ENCODE assay signal across 16 cellular contexts in the genomic region with DNA sequence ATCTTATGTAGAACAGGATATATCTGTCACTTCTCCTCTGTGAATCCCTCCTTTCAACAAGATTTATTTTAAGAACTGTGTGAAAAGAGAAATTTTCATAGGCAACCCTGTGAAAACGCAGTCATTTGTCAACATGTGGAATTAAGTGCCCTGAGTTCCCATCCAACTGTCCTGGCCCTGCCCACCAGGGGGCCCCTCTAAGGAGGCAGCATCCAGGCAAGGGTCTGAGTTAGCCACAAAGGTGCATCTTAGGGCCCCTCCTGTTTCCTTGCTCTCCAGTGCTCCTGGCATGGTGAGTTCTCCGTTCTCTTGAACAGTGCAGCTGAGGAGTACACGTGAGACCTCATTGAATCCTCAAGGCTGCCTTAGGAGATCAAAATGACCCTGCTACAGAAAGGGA.
DNase-seq lines count a peak whose midpoint lies in the region; ATAC-seq lines count a peak whose summit lies in the region.
"Had no signal": no experiment of that assay in that cellular context is flagged by ENCODE, and none has a peak within 500 bp of the region (broad histone marks: within the 10 kb centered on the region; RNA-seq: fewer than 3 reads in every experiment).

No MANE protein-coding gene starts in this region.

- no peak for ATAC-seq in HG03095 (IDR thresholded peaks at IDR 0.05; ENCODE audit: unreplicated experiment)
- ATAC-seq in HG02571 (IDR thresholded peaks at IDR 0.05; ENCODE audit: unreplicated experiment) = no peak
- ATAC-seq: K562, SK-N-SH treated with all-trans-retinoic acid at 6 μM for 48 hours had no signal

- peak overlapping the region; percentile 56 for H3K27ac ChIP-seq in angular gyrus (ENCODE audit: low read depth, low read length)
- H3K27ac ChIP-seq: 22Rv1, BLaER1, HL-60, Peyer's patch had no signal

- DNase-seq in DMS 273 (lab: John Stamatoyannopoulos, UW; ENCODE audit: unreplicated experiment) = peak; percentile 1
- DNase-seq in DMS 273 treated with DMSO at 0.1 percent for 48 hours (lab: John Stamatoyannopoulos, UW) = no peak
- peak; percentile 49 for DNase-seq in iPS-NIHi7 (ENCODE audit: extremely low spot score)
- DNase-seq in superior temporal gyrus (ENCODE audit: extremely low spot score) = peak; percentile 39
- no peak for DNase-seq in DMS114 treated with DMSO at 0.1 percent for 48 hours (lab: John Stamatoyannopoulos, UW; ENCODE audit: unreplicated experiment)
- DNase-seq: DMS53, Peyer's patch, Right ventricle myocardium superior had no signal

Comparison
In these comparisons a context has a peak if more than half of its experiments do, and no peak if none do; other contexts are left out.
1. DNase-seq: peak in DMS 273 (single experiment), iPS-NIHi7 (single experiment) and superior temporal gyrus (single experiment); none in DMS 273 treated with DMSO at 0.1 percent for 48 hours (single experiment) and DMS114 treated with DMSO at 0.1 percent for 48 hours (single experiment).